9 cellular contexts compared by ENCODE assay signal in genomic region chr10:96789571-96790108, GRCh38. TPM values are rescaled to one million over a fixed set of nuclear protein-coding genes. Genes with fewer than 3 reads are reported as not detected.
DNase-seq lines count a peak whose midpoint lies in the region; ATAC-seq, FAIRE-seq and TF ChIP-seq lines count a peak whose summit lies in the region.
"Had no signal": no experiment of that assay in that cellular context is flagged by ENCODE, and none has a peak within 500 bp of the region (broad histone marks: within the 10 kb centered on the region; RNA-seq: fewer than 3 reads in every experiment).

No MANE protein-coding gene starts in this region.

- TF ChIP-seq EP300 in HepG2 (IDR thresholded peaks at IDR 0.05; ENCODE audit: low read depth in 2 of 2, low read length in 2 of 2) (no peak), HepG2 (CRISPR knock-in tag; IDR thresholded peaks at IDR 0.05; ENCODE audit: borderline replicate concordance) (no peak)

- H3K27me3 ChIP-seq in HepG2 (ENCODE audit: control insufficient read depth in 1 of 2, insufficient read depth in 2 of 2, low read length in 2 of 2), result no peaks in the 10 kb centered on the region; a peak in 1 of 5 replicates
- H3K27me3 ChIP-seq in right lobe of liver, result no peaks in the 10 kb centered on the region

- H3K4me2 ChIP-seq in HepG2 (ENCODE audit: low read depth, low read length), result no peak overlapping the region

- no peak for TF ChIP-seq POLR2A in HepG2 (IDR thresholded peaks at IDR 0.05; ENCODE audit: insufficient read depth in 1 of 2, low read depth in 2 of 2, low read length in 2 of 2)
- TF ChIP-seq POLR2A in right lobe of liver (IDR thresholded peaks at IDR 0.05), result no peak

- H3K9ac ChIP-seq in HepG2 (ENCODE audit: insufficient read depth, low read depth, low read length), result no peak overlapping the region

- no peaks in the 10 kb centered on the region for H3K36me3 Mint-ChIP-seq in T-helper 17 cell (ENCODE audit: low read depth)
- no peaks in the 10 kb centered on the region for H3K36me3 Mint-ChIP-seq in immature natural killer cell
- H3K36me3 Mint-ChIP-seq: natural killer cell had no signal

- peak; percentile 62 for ATAC-seq in HepG2
- no peak for ATAC-seq in right lobe of liver
- peak; percentile 75 for ATAC-seq in HG03095 (IDR thresholded peaks at IDR 0.05; ENCODE audit: unreplicated experiment)
- ATAC-seq in T-helper 17 cell, result peak; percentile 94
- peak; percentile 49 for ATAC-seq in stimulated activated naive CD8-positive, alpha-beta T cell treated with anti-CD3 and anti-CD28 coated beads, Interleukin-15, amount 100 ng/mL, for 72 hours

- DNase-seq in HepG2 (ENCODE audit: low spot score), result no peak
- no peak for DNase-seq in right lobe of liver
- peak in 1 of 3 donors; percentile 50 for DNase-seq in T-helper 17 cell
- DNase-seq in stimulated activated naive CD8-positive, alpha-beta T cell treated with anti-CD3 and anti-CD28 coated beads, Interleukin-15, amount 100 ng/mL, for 72 hours, result no peak
- no peak for DNase-seq in HuH-7.5 (ENCODE audit: low spot score)
- DNase-seq in hepatic stellate cell (ENCODE audit: low spot score), result no peak
- DNase-seq in immature natural killer cell, result no peak
- DNase-seq: natural killer cell had no signal

- intact Hi-C loops in HepG2 (cut with micrococcal nuclease; ENCODE audit: unreplicated experiment) (no loop called here), right lobe of liver (cut with DNase I) (no loop called here)

- 71% methylated on average over 4 of the region's 4 CpGs for WGBS in HepG2 (ENCODE audit: low lambda C conversion rate)
- 67% methylated on average over 4 of the region's 4 CpGs for WGBS in right lobe of liver (ENCODE audit: insufficient coverage, low coverage, low lambda C conversion rate, missing lambda C conversion rate)

- H3K27me3 Mint-ChIP-seq in T-helper 17 cell, result peaks cover 28% of the 10 kb centered on the region
- H3K27me3 Mint-ChIP-seq in stimulated activated naive CD8-positive, alpha-beta T cell treated with anti-CD3 and anti-CD28 coated beads, Interleukin-15, amount 100 ng/mL, for 72 hours, result peaks cover 27% of the 10 kb centered on the region
- peaks cover 0 to 14% (median 2%) of the 10 kb centered on the region in 3 donors for H3K27me3 Mint-ChIP-seq in immature natural killer cell (ENCODE audit: low read depth in 3 of 3)

- H3K27ac Mint-ChIP-seq in T-helper 17 cell (no peak overlapping the region), immature natural killer cell (no peak overlapping the region)
- no peak overlapping the region for H3K27ac Mint-ChIP-seq in stimulated activated naive CD8-positive, alpha-beta T cell treated with anti-CD3 and anti-CD28 coated beads, Interleukin-15, amount 100 ng/mL, for 72 hours
- H3K27ac Mint-ChIP-seq: natural killer cell had no signal

- H3K4me1 Mint-ChIP-seq in T-helper 17 cell (peaks cover 2% of the 10 kb centered on the region), immature natural killer cell (no peaks in the 10 kb centered on the region)
- no peaks in the 10 kb centered on the region for H3K4me1 Mint-ChIP-seq in stimulated activated naive CD8-positive, alpha-beta T cell treated with anti-CD3 and anti-CD28 coated beads, Interleukin-15, amount 100 ng/mL, for 72 hours
- H3K4me1 Mint-ChIP-seq: natural killer cell had no signal

- no peak overlapping the region for H2AFZ ChIP-seq in HepG2 (ENCODE audit: low read length)

- H3K27ac ChIP-seq in HepG2 (ENCODE audit: extremely low read length, insufficient read depth, low read length) (no peak overlapping the region), right lobe of liver (no peak overlapping the region)

- peak; percentile 37 for TF ChIP-seq CTCF in HepG2 (CRISPR knock-in tag; IDR thresholded peaks at IDR 0.05)
- TF ChIP-seq CTCF in right lobe of liver (IDR thresholded peaks at IDR 0.05), result no peak

- TF ChIP-seq RAD21 in HepG2 (CRISPR knock-in tag; IDR thresholded peaks at IDR 0.05), result no peak

- H3K9me3 ChIP-seq in HepG2 (ENCODE audit: low read length) (no peaks in the 10 kb centered on the region), right lobe of liver (no peaks in the 10 kb centered on the region), T-helper 17 cell (ENCODE audit: control insufficient read depth, low read length, poor library complexity, severe bottlenecking) (no peaks in the 10 kb centered on the region)

- H4K20me1 ChIP-seq in HepG2 (ENCODE audit: insufficient read depth, low read length), result no peaks in the 10 kb centered on the region

- in situ Hi-C loops in HepG2 (cut with HindIII; ENCODE audit: extremely low pct_ligation_motif_present, low pct_unique_long_range_greater_than_20kb), result no loop called here

- H3K4me3 ChIP-seq in HepG2 (replicated peaks in 1 of 3; ENCODE audit: insufficient read depth in 1 of 3, low read depth in 2 of 3, low read length in 3 of 3), result no peak overlapping the region
- H3K4me3 ChIP-seq in right lobe of liver, result no peak overlapping the region

- H3K9me3 Mint-ChIP-seq in stimulated activated naive CD8-positive, alpha-beta T cell treated with anti-CD3 and anti-CD28 coated beads, Interleukin-15, amount 100 ng/mL, for 72 hours, result no peaks in the 10 kb centered on the region
- peaks cover 0 to 2% (median 0%) of the 10 kb centered on the region in 6 donors for H3K9me3 Mint-ChIP-seq in immature natural killer cell
- H3K9me3 Mint-ChIP-seq: natural killer cell had no signal

- POLR2A ChIA-PET in HepG2 (lab: Yijun Ruan, JAX), result no interaction called here

- no peak overlapping the region for H3K4me3 Mint-ChIP-seq in T-helper 17 cell
- H3K4me3 Mint-ChIP-seq in stimulated activated naive CD8-positive, alpha-beta T cell treated with anti-CD3 and anti-CD28 coated beads, Interleukin-15, amount 100 ng/mL, for 72 hours, result no peak overlapping the region
- no peak overlapping the region for H3K4me3 Mint-ChIP-seq in immature natural killer cell
- H3K4me3 Mint-ChIP-seq: natural killer cell had no signal

- no TSS peak for BruUV-seq in HepG2 (replicated peaks; lab: Mats Ljungman, UMichigan)

- peaks cover 10% of the 10 kb centered on the region for H3K4me1 ChIP-seq in HepG2 (ENCODE audit: insufficient read depth, low read length)
- no peaks in the 10 kb centered on the region for H3K4me1 ChIP-seq in right lobe of liver

- H3K79me2 ChIP-seq in HepG2 (ENCODE audit: insufficient read depth, low read length), result no peaks in the 10 kb centered on the region

- CTCF ChIA-PET in HepG2 (lab: Yijun Ruan, JAX; ENCODE audit: low intra/inter-chr PET ratio, low total read pairs), result no interaction called here

- H3K36me3 ChIP-seq in HepG2 (replicated peaks in 1 of 2; ENCODE audit: control insufficient read depth in 1 of 2, insufficient read depth in 2 of 2, low read length in 2 of 2), result no peaks in the 10 kb centered on the region
- H3K36me3 ChIP-seq in right lobe of liver, result no peaks in the 10 kb centered on the region

- FAIRE-seq in HepG2 (lab: Jason Lieb, UNC), result no peak

TF ChIP-seq in HepG2, 621 proteins besides CTCF, POLR2A, EP300 and RAD21 (continues in another document):
- TF ChIP-seq HNRNPK (IDR thresholded peaks at IDR 0.05; ENCODE audit: low read depth, low read length, poor library complexity, severe bottlenecking), result peak; percentile 34

RNA-seq across cellular contexts. Expression of gene LCOR, which starts 42.5 kb away (rescaled TPM):
- total RNA-seq in HepG2 (2016; rRNA removed; fragmentation: Illumina TruSeq; extraction: Trizol), result 23.7 and 42.0 TPM in 2 replicates
- total RNA-seq in HepG2 (2016; cell fraction: cytosol; rRNA removed; fragmentation: Illumina TruSeq; extraction: Trizol; ENCODE audit: low read depth), result 14.6 and 17.2 TPM in 2 replicates
- 20.6 and 37.9 TPM in 2 replicates for total RNA-seq in HepG2 (2016; cell fraction: insoluble cytoplasmic fraction; rRNA removed; fragmentation: Illumina TruSeq; extraction: Trizol)
- total RNA-seq in HepG2 (2016; cell fraction: membrane; rRNA removed; fragmentation: Illumina TruSeq; extraction: Trizol), result 11.7 and 11.8 TPM in 2 replicates
- total RNA-seq in HepG2 (2016; cell fraction: nucleus; rRNA removed; fragmentation: Illumina TruSeq; extraction: Trizol), result 36.1 and 39.0 TPM in 2 replicates
- 11.3 and 12.4 TPM in 2 replicates for polyA plus RNA-seq in HepG2 (2011; rRNA removed)
- 4.5 and 6.9 TPM in 2 replicates for polyA plus RNA-seq in HepG2 (2011; cell fraction: cytosol; rRNA removed)
- polyA plus RNA-seq in HepG2 (2011; cell fraction: nucleus; rRNA removed), result 10.7 and 11.7 TPM in 2 replicates
- 16.3 and 18.9 TPM in 2 replicates for polyA plus RNA-seq in HepG2 (2012)
- 0.26 and 1.4 TPM in 2 replicates for polyA plus RNA-seq in HepG2 (2016; cell fraction: cytosol; fragmentation: Illumina TruSeq; extraction: Trizol; ENCODE audit: low read depth)
- 15.9 and 16.4 TPM in 2 replicates for polyA plus RNA-seq in HepG2 (2016; cell fraction: insoluble cytoplasmic fraction; fragmentation: Illumina TruSeq; extraction: Trizol; ENCODE audit: low read depth)
- 1.9 TPM in 2 replicates for polyA plus RNA-seq in HepG2 (2016; cell fraction: membrane; fragmentation: Illumina TruSeq; extraction: Trizol; ENCODE audit: low read depth)
- polyA plus RNA-seq in HepG2 (2016; cell fraction: nucleus; fragmentation: Illumina TruSeq; extraction: Trizol; ENCODE audit: insufficient read depth, low read depth), result 16.7 and 17.4 TPM in 2 replicates
- polyA minus RNA-seq in HepG2 (2011; rRNA and poly(A)+ RNA removed; ENCODE audit: low replicate concordance), result 25.3 and 37.1 TPM in 2 replicates
- 37.0 and 39.8 TPM in 2 replicates for polyA minus RNA-seq in HepG2 (2011; cell fraction: cytosol; rRNA and poly(A)+ RNA removed)
- 115 and 122 TPM in 2 replicates for polyA minus RNA-seq in HepG2 (2011; cell fraction: nucleus; rRNA and poly(A)+ RNA removed)
- 10 to 100 TPM in 5 of 6 experiments, 1 to 10 TPM in 1; 8.6 to 16.3 (median 12.9) TPM for total RNA-seq in right lobe of liver
- total RNA-seq in T-helper 17 cell, result 10 to 100 TPM; 50.5 to 63.0 TPM
- 10 to 100 TPM; 14.1 to 35.1 (median 27.0) TPM for polyA plus RNA-seq in immature natural killer cell

Comparison
In these comparisons a context has a peak if more than half of its experiments do, and no peak if none do; other contexts are left out.
1. ATAC-seq: peak in HepG2 (single experiment), HG03095 (single experiment), T-helper 17 cell (single experiment) and stimulated activated naive CD8-positive, alpha-beta T cell treated with anti-CD3 and anti-CD28 coated beads, Interleukin-15, amount 100 ng/mL, for 72 hours (single experiment); none in right lobe of liver (0 of 4).